In genomic region chr12:22792198-22792597, GRCh38 we compare ENCODE assay signal across 24 cellular contexts.
"Had no signal": no experiment of that assay in that cellular context is flagged by ENCODE, and none has a peak within 500 bp of the region (broad histone marks: within the 10 kb centered on the region; RNA-seq: fewer than 3 reads in every experiment).

No MANE protein-coding gene starts in this region.

- H3K9me3 ChIP-seq: lower lobe of right lung, psoas muscle, right atrium auricular region, testis, vagina had no signal

- H3K9me3 Mint-ChIP-seq: activated naive CD8-positive, alpha-beta T cell treated with anti-CD3 and anti-CD28 coated beads, Interleukin-2, amount 10 ng/mL, durations not matched to agents 7 days and 5 days had no signal

- H3K27me3 Mint-ChIP-seq: activated naive CD8-positive, alpha-beta T cell treated with anti-CD3 and anti-CD28 coated beads, Interleukin-2, amount 10 ng/mL, durations not matched to agents 7 days and 5 days had no signal

- H3K36me3 Mint-ChIP-seq: activated naive CD8-positive, alpha-beta T cell treated with anti-CD3 and anti-CD28 coated beads, Interleukin-2, amount 10 ng/mL, durations not matched to agents 7 days and 5 days; naive thymus-derived CD4-positive, alpha-beta T cell; neural progenitor cell; WTC11 had no signal

- H3K4me1 ChIP-seq: lower lobe of right lung, neural progenitor cell, psoas muscle, right atrium auricular region, spleen, testis, vagina had no signal

- DNase-seq: activated naive CD4-positive, alpha-beta T cell treated with Interleukin-2 at 50 U/mL for 16 hours; activated naive CD8-positive, alpha-beta T cell treated with anti-CD3 and anti-CD28 coated beads, Interleukin-2, amount 10 ng/mL, durations not matched to agents 7 days and 5 days; activated T-cell treated with anti-CD3 and anti-CD28 coated beads, Interleukin-2, amount 50 U/mL, for 48 hours; amygdala; cortex of kidney; endodermal cell; foreskin fibroblast; kidney; lower lobe of right lung; naive thymus-derived CD4-positive, alpha-beta T cell; psoas muscle; spleen; stimulated activated CD4-positive, alpha-beta T cell treated with anti-CD3 and anti-CD28 coated beads, Interleukin-4, amount 100 ng/mL, for 1 hour; stimulated activated naive CD4-positive, alpha-beta T cell; T-helper 9 cell; testis; trophoblast cell had no signal

- H3K4me1 Mint-ChIP-seq: activated naive CD8-positive, alpha-beta T cell treated with anti-CD3 and anti-CD28 coated beads, Interleukin-2, amount 10 ng/mL, durations not matched to agents 7 days and 5 days; naive thymus-derived CD4-positive, alpha-beta T cell; WTC11 had no signal

- H3K4me2 ChIP-seq: neural progenitor cell had no signal

- H3K27ac ChIP-seq: cardiac muscle cell, epithelial cell of prostate, lower lobe of right lung, neural progenitor cell, psoas muscle, right atrium auricular region, spleen, testis, vagina had no signal

- ATAC-seq: left lobe of liver; lower lobe of right lung; naive thymus-derived CD4-positive, alpha-beta T cell; psoas muscle; WTC11 had no signal

- H3K27ac Mint-ChIP-seq: activated naive CD8-positive, alpha-beta T cell treated with anti-CD3 and anti-CD28 coated beads, Interleukin-2, amount 10 ng/mL, durations not matched to agents 7 days and 5 days; endodermal cell; naive thymus-derived CD4-positive, alpha-beta T cell; neural progenitor cell; WTC11 had no signal

- H2AFZ ChIP-seq: neural progenitor cell had no signal

- H3K4me3 ChIP-seq: cardiac muscle cell, lower lobe of right lung, neural progenitor cell, psoas muscle, right atrium auricular region, spleen, testis, vagina had no signal

- H3K36me3 ChIP-seq: cardiac muscle cell, lower lobe of right lung, neural progenitor cell, right atrium auricular region, spleen, vagina had no signal

- H3K27me3 ChIP-seq: cardiac muscle cell, neural progenitor cell, right atrium auricular region, spleen, testis, vagina had no signal

- FAIRE-seq: kidney had no signal

- H3K4me3 Mint-ChIP-seq: activated naive CD8-positive, alpha-beta T cell treated with anti-CD3 and anti-CD28 coated beads, Interleukin-2, amount 10 ng/mL, durations not matched to agents 7 days and 5 days; endodermal cell; naive thymus-derived CD4-positive, alpha-beta T cell; neural progenitor cell; WTC11 had no signal
